Comparison of ENCODE assay signal across 8 cellular contexts in the genomic region with DNA sequence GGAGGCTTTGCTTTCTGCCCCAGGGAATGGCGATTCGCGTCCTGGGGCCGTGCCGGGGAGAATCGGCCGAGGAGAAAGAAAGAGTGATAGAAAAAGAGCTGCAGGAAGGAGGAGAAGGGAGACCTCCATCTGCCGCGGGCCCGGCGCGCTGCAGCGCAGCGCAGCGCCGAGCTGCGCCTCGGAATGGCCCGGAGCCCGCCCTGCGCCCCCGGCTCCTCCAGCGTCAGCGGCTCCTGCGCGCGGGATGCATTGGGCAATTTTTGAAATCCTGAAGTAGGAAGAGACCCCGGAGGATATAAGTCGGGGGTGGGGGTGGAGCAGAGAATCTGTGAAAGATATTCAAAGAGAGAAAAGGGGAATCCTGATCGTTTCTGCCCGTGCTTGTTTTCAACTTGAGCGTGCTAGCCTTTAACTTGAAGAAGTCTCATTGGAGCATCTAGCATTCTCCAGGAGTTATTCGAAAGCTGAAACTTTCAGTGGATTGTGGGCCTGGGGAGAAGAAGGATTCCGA. TPM values are rescaled to one million over a fixed set of nuclear protein-coding genes. Genes with fewer than 3 reads are reported as not detected.
DNase-seq lines count a peak whose midpoint lies in the region; ATAC-seq and TF ChIP-seq lines count a peak whose summit lies in the region.

No MANE protein-coding gene starts in this region.

- H3K27ac ChIP-seq in colonic mucosa (peak overlapping the region; percentile 89), layer of hippocampus (ENCODE audit: low read depth, low read length) (peak overlapping the region; percentile 56)

- DNase-seq in DMS53 (lab: John Stamatoyannopoulos, UW): peak; percentile 71
- DNase-seq in NCI-H1105 treated with DMSO at 0.1 percent for 48 hours (lab: John Stamatoyannopoulos, UW): peak; percentile 36
- DNase-seq in colonic mucosa: peak; percentile 40
- DNase-seq in stimulated activated naive CD8-positive, alpha-beta T cell treated with anti-CD3 and anti-CD28 coated beads, Interleukin-15, Interleukin-2, amounts not matched to agents 100 U/mL and 50 U/mL, for 24 hours: no peak
- no peak for DNase-seq in NCI-H2029 (lab: John Stamatoyannopoulos, UW)
- no peak for DNase-seq in DMS79 (lab: John Stamatoyannopoulos, UW)

- intact Hi-C loops in colonic mucosa (cut with DNase I): loop anchor here (10.0 kb wide), 2 partner anchors 236 to 634 kb away; no protein-coding TSS in a partner anchor

- peak overlapping the region; percentile 70 for H3K4me3 ChIP-seq in colonic mucosa

- H3K9me3 ChIP-seq in colonic mucosa: no peaks in the 10 kb centered on the region

- peak overlapping the region; percentile 75 to 93 for H3K9ac ChIP-seq in colonic mucosa (ENCODE audit: low read depth in 2 of 2, low read length in 2 of 2)

- no peaks in the 10 kb centered on the region for H3K36me3 ChIP-seq in colonic mucosa

- TF ChIP-seq CTCF in colonic mucosa (IDR thresholded peaks at IDR 0.05): no peak

- no peaks in the 10 kb centered on the region for H3K4me1 ChIP-seq in colonic mucosa

- H3K27me3 ChIP-seq in colonic mucosa (no peaks in the 10 kb centered on the region), layer of hippocampus (ENCODE audit: control insufficient read depth, insufficient read depth, low read length) (peaks cover 8% of the 10 kb centered on the region)

- peak; percentile 15 for ATAC-seq in stimulated activated naive CD8-positive, alpha-beta T cell treated with anti-CD3 and anti-CD28 coated beads, Interleukin-15, Interleukin-2, amounts not matched to agents 100 U/mL and 50 U/mL, for 24 hours
- no peak for ATAC-seq in HG02610 (IDR thresholded peaks at IDR 0.05; ENCODE audit: unreplicated experiment)

RNA-seq across cellular contexts. Expression of a gene that starts 0.4 kb away (rescaled TPM):
- total RNA-seq in colonic mucosa: 10 to 100 TPM; 32.1 to 50.6 TPM

Comparison
In these comparisons a context has a peak if more than half of its experiments do, and no peak if none do; other contexts are left out.
1. DNase-seq: peak in DMS53 (single experiment), NCI-H1105 treated with DMSO at 0.1 percent for 48 hours (single experiment) and colonic mucosa (single experiment); none in stimulated activated naive CD8-positive, alpha-beta T cell treated with anti-CD3 and anti-CD28 coated beads, Interleukin-15, Interleukin-2, amounts not matched to agents 100 U/mL and 50 U/mL, for 24 hours (single experiment), NCI-H2029 (single experiment) and DMS79 (single experiment).